Comparison of ENCODE assay signal across 1 cellular context in the genomic region with DNA sequence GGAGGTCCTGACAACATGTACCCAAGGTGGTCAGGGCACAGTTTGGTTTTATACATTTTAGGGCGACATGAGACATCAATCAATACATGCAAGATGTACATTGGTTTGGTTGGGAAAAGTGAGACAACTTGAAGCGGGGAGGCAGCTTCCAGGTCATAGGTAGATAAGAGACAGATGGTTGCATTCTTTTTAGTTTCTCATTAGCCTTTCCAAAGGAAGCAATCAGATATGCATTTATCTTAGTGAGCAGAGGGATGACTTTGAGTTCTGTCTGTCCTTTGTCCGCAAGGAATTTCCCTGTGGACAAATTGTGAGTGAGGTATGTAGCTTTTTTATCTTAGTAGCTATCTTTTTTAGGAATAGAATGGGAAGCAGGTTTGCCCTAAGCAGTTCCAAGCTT.
A peak's percentile ranks its signal among the peaks of the same experiment; 100 is the strongest.
TF ChIP-seq lines count a peak whose summit lies in the region.

No MANE protein-coding gene starts in this region.

TF ChIP-seq in K562, 482 proteins besides CTCF, POLR2A, EP300 and RAD21 (continued from another document and continues in another):
- TF ChIP-seq BCOR (IDR thresholded peaks at IDR 0.05) (no peak), COPS2 (conservative IDR thresholded peaks at IDR 0.05) (no peak), CBX2 (IDR thresholded peaks at IDR 0.05; ENCODE audit: insufficient read depth, low read length, poor library complexity, severe bottlenecking) (no peak), EZH2 (IDR thresholded peaks at IDR 0.05; ENCODE audit: borderline replicate concordance, low read depth, low read length) (no peak), ZNF583 (CRISPR knock-in tag; IDR thresholded peaks at IDR 0.05) (no peak), RBM25 (IDR thresholded peaks at IDR 0.05; ENCODE audit: low read depth, low read length, severe bottlenecking) (no peak), U2AF1 (optimal IDR thresholded peaks at IDR 0.05; ENCODE audit: low read depth, low read length) (no peak), ELF1 (tag; IDR thresholded peaks at IDR 0.05) (no peak), MED1 (CRISPR knock-in tag; IDR thresholded peaks at IDR 0.05; ENCODE audit: borderline replicate concordance) (no peak), ZZZ3 (IDR thresholded peaks at IDR 0.05) (no peak), SMARCB1 (IDR thresholded peaks at IDR 0.05; ENCODE audit: insufficient read length, low read depth) (no peak), NR2C1 (IDR thresholded peaks at IDR 0.05) (no peak), NR2C1 (tag; IDR thresholded peaks at IDR 0.05) (no peak), SRSF9 (IDR thresholded peaks at IDR 0.05; ENCODE audit: borderline replicate concordance, low read depth, low read length) (no peak), WHSC1 (IDR thresholded peaks at IDR 0.05; ENCODE audit: low read length) (no peak), SMARCA5 (IDR thresholded peaks at IDR 0.05) (no peak), NFRKB (IDR thresholded peaks at IDR 0.05; ENCODE audit: low read depth) (no peak), TCF3 (CRISPR knock-in tag; IDR thresholded peaks at IDR 0.05) (peak; percentile 37), ZNF354B (CRISPR knock-in tag; IDR thresholded peaks at IDR 0.05) (no peak), L3MBTL2 (IDR thresholded peaks at IDR 0.05) (no peak), JUND (IDR thresholded peaks at IDR 0.05; ENCODE audit: borderline replicate concordance, low read depth, low read length) (no peak), JUND (tag; IDR thresholded peaks at IDR 0.05; ENCODE audit: borderline replicate concordance, low read depth, low read length) (0 out of 3 replicates have a peak, but pooled peaks have one; percentile 6), MAFG (tag; conservative IDR thresholded peaks at IDR 0.05) (peak; percentile 41), ZNF57 (CRISPR knock-in tag; IDR thresholded peaks at IDR 0.05) (no peak), ZNF134 (CRISPR knock-in tag; conservative IDR thresholded peaks at IDR 0.05) (no peak), ZNF316 (IDR thresholded peaks at IDR 0.05) (no peak), KLF6 (CRISPR knock-in tag; IDR thresholded peaks at IDR 0.05; ENCODE audit: borderline replicate concordance) (no peak), PCBP2 (IDR thresholded peaks at IDR 0.05; ENCODE audit: low read depth, low read length, poor library complexity, severe bottlenecking) (no peak), NUFIP1 (IDR thresholded peaks at IDR 0.05; ENCODE audit: partially characterized antibody) (no peak), IRF2 (CRISPR knock-in tag; IDR thresholded peaks at IDR 0.05) (no peak), SRSF3 (IDR thresholded peaks at IDR 0.05; ENCODE audit: insufficient read depth, low read length) (no peak), TAF7 (tag; IDR thresholded peaks at IDR 0.05) (no peak), ZNF217 (CRISPR knock-in tag; IDR thresholded peaks at IDR 0.05) (no peak), ASH1L (IDR thresholded peaks at IDR 0.05; ENCODE audit: borderline replicate concordance, low read depth, partially characterized antibody) (no peak), THRAP3 (IDR thresholded peaks at IDR 0.05; ENCODE audit: borderline replicate concordance) (no peak), RCOR1 (IDR thresholded peaks at IDR 0.05; ENCODE audit: borderline replicate concordance in 1 of 2, low read depth in 2 of 2, low read length in 2 of 2) (no peak), NFIX (CRISPR knock-in tag; IDR thresholded peaks at IDR 0.05; ENCODE audit: low read depth) (no peak)
- TF ChIP-seq, protein P1, sequence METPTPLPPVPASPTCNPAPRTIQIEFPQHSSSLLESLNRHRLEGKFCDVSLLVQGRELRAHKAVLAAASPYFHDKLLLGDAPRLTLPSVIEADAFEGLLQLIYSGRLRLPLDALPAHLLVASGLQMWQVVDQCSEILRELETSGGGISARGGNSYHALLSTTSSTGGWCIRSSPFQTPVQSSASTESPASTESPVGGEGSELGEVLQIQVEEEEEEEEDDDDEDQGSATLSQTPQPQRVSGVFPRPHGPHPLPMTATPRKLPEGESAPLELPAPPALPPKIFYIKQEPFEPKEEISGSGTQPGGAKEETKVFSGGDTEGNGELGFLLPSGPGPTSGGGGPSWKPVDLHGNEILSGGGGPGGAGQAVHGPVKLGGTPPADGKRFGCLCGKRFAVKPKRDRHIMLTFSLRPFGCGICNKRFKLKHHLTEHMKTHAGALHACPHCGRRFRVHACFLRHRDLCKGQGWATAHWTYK (CRISPR knock-in tag; IDR thresholded peaks at IDR 0.05), result no peak
- TF ChIP-seq, protein P2, sequence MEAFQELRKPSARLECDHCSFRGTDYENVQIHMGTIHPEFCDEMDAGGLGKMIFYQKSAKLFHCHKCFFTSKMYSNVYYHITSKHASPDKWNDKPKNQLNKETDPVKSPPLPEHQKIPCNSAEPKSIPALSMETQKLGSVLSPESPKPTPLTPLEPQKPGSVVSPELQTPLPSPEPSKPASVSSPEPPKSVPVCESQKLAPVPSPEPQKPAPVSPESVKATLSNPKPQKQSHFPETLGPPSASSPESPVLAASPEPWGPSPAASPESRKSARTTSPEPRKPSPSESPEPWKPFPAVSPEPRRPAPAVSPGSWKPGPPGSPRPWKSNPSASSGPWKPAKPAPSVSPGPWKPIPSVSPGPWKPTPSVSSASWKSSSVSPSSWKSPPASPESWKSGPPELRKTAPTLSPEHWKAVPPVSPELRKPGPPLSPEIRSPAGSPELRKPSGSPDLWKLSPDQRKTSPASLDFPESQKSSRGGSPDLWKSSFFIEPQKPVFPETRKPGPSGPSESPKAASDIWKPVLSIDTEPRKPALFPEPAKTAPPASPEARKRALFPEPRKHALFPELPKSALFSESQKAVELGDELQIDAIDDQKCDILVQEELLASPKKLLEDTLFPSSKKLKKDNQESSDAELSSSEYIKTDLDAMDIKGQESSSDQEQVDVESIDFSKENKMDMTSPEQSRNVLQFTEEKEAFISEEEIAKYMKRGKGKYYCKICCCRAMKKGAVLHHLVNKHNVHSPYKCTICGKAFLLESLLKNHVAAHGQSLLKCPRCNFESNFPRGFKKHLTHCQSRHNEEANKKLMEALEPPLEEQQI (IDR thresholded peaks at IDR 0.05), result no peak
- TF ChIP-seq, protein P3, sequence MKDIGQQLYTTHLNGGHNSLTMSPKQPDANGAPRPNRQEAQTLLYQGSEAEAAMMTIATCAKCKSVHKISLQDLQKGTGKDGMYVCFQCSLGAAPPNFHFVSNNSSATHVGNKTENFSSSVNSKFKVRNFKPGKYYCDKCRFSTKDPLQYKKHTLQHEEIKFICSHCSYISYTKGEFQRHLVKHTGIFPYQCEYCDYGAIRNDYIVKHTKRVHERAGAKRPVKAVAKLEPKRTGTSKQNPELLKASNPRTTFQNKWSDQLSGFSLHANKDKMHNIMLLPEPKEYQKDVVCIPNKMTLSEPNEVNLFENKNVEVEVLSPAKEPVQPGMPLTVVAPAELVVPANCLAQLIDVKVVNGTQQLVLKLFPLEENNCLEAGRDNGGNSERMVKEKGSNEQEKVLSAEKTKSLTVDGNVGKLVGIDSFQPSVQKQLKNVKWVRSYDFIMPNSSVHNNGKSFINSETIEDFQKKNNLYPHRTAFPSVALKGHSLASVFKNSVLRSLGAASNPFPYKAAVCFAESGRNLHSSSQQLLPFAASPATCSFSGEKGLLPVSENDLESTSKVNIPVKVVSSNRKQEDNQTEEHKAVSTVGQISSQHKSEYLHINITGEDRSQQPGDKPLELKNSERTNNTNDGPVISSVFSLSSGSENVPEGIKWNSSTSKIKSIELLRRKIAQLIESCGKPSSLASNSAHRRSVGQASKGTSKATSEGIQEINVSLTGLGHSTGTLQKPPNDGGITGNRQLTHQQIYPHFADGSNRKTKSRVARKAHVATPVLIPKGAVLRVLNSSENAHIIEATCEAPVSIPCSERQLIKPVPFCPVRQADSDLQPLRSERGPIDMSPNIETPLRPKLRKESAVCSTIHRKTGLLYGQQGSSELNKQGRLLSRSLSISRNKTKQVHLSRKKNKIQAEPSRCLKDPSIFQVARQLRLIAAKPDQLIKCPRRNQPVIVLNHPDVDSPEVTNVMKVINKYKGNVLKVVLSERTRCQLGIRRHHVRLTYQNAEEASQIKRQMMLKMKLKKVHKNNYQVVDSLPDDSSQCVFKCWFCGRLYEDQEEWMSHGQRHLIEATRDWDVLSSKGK (CRISPR knock-in tag; IDR thresholded peaks at IDR 0.05), result no peak
- TF ChIP-seq, protein P4, sequence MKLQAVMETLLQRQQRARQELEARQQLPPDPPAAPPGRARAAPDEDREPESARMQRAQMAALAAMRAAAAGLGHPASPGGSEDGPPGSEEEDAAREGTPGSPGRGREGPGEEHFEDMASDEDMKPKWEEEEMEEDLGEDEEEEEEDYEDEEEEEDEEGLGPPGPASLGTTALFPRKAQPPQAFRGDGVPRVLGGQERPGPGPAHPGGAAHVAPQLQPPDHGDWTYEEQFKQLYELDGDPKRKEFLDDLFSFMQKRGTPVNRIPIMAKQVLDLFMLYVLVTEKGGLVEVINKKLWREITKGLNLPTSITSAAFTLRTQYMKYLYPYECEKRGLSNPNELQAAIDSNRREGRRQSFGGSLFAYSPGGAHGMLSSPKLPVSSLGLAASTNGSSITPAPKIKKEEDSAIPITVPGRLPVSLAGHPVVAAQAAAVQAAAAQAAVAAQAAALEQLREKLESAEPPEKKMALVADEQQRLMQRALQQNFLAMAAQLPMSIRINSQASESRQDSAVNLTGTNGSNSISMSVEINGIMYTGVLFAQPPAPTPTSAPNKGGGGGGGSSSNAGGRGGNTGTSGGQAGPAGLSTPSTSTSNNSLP (IDR thresholded peaks at IDR 0.05; ENCODE audit: borderline replicate concordance, low read depth, low read length), result no peak
- TF ChIP-seq, protein P5, sequence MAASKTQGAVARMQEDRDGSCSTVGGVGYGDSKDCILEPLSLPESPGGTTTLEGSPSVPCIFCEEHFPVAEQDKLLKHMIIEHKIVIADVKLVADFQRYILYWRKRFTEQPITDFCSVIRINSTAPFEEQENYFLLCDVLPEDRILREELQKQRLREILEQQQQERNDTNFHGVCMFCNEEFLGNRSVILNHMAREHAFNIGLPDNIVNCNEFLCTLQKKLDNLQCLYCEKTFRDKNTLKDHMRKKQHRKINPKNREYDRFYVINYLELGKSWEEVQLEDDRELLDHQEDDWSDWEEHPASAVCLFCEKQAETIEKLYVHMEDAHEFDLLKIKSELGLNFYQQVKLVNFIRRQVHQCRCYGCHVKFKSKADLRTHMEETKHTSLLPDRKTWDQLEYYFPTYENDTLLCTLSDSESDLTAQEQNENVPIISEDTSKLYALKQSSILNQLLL (CRISPR knock-in tag; IDR thresholded peaks at IDR 0.05; ENCODE audit: borderline replicate concordance), result no peak
- TF ChIP-seq, protein P6, sequence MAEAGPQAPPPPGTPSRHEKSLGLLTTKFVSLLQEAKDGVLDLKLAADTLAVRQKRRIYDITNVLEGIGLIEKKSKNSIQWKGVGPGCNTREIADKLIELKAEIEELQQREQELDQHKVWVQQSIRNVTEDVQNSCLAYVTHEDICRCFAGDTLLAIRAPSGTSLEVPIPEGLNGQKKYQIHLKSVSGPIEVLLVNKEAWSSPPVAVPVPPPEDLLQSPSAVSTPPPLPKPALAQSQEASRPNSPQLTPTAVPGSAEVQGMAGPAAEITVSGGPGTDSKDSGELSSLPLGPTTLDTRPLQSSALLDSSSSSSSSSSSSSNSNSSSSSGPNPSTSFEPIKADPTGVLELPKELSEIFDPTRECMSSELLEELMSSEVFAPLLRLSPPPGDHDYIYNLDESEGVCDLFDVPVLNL (CRISPR knock-in tag; IDR thresholded peaks at IDR 0.05; ENCODE audit: low read depth), result no peak
- TF ChIP-seq, protein P7, sequence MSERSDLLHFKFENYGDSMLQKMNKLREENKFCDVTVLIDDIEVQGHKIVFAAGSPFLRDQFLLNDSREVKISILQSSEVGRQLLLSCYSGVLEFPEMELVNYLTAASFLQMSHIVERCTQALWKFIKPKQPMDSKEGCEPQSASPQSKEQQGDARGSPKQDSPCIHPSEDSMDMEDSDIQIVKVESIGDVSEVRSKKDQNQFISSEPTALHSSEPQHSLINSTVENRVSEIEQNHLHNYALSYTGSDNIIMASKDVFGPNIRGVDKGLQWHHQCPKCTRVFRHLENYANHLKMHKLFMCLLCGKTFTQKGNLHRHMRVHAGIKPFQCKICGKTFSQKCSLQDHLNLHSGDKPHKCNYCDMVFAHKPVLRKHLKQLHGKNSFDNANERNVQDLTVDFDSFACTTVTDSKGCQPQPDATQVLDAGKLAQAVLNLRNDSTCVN (CRISPR knock-in tag; IDR thresholded peaks at IDR 0.05), result no peak
- TF ChIP-seq, protein P8, sequence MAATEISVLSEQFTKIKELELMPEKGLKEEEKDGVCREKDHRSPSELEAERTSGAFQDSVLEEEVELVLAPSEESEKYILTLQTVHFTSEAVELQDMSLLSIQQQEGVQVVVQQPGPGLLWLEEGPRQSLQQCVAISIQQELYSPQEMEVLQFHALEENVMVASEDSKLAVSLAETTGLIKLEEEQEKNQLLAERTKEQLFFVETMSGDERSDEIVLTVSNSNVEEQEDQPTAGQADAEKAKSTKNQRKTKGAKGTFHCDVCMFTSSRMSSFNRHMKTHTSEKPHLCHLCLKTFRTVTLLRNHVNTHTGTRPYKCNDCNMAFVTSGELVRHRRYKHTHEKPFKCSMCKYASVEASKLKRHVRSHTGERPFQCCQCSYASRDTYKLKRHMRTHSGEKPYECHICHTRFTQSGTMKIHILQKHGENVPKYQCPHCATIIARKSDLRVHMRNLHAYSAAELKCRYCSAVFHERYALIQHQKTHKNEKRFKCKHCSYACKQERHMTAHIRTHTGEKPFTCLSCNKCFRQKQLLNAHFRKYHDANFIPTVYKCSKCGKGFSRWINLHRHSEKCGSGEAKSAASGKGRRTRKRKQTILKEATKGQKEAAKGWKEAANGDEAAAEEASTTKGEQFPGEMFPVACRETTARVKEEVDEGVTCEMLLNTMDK (IDR thresholded peaks at IDR 0.05; ENCODE audit: borderline replicate concordance, insufficient read depth, low read depth, low read length, poor library complexity, severe bottlenecking), result no peak
- TF ChIP-seq, protein P9, sequence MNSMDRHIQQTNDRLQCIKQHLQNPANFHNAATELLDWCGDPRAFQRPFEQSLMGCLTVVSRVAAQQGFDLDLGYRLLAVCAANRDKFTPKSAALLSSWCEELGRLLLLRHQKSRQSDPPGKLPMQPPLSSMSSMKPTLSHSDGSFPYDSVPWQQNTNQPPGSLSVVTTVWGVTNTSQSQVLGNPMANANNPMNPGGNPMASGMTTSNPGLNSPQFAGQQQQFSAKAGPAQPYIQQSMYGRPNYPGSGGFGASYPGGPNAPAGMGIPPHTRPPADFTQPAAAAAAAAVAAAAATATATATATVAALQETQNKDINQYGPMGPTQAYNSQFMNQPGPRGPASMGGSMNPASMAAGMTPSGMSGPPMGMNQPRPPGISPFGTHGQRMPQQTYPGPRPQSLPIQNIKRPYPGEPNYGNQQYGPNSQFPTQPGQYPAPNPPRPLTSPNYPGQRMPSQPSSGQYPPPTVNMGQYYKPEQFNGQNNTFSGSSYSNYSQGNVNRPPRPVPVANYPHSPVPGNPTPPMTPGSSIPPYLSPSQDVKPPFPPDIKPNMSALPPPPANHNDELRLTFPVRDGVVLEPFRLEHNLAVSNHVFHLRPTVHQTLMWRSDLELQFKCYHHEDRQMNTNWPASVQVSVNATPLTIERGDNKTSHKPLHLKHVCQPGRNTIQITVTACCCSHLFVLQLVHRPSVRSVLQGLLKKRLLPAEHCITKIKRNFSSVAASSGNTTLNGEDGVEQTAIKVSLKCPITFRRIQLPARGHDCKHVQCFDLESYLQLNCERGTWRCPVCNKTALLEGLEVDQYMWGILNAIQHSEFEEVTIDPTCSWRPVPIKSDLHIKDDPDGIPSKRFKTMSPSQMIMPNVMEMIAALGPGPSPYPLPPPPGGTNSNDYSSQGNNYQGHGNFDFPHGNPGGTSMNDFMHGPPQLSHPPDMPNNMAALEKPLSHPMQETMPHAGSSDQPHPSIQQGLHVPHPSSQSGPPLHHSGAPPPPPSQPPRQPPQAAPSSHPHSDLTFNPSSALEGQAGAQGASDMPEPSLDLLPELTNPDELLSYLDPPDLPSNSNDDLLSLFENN (IDR thresholded peaks at IDR 0.05; ENCODE audit: low read depth in 2 of 2, low read length in 2 of 2), result no peak
- TF ChIP-seq, protein P10, sequence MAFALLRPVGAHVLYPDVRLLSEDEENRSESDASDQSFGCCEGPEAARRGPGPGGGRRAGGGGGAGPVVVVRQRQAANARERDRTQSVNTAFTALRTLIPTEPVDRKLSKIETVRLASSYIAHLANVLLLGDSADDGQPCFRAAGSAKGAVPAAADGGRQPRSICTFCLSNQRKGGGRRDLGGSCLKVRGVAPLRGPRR (CRISPR knock-in tag; IDR thresholded peaks at IDR 0.05), result no peak
